31 cellular contexts compared by ENCODE assay signal in the genomic region with DNA sequence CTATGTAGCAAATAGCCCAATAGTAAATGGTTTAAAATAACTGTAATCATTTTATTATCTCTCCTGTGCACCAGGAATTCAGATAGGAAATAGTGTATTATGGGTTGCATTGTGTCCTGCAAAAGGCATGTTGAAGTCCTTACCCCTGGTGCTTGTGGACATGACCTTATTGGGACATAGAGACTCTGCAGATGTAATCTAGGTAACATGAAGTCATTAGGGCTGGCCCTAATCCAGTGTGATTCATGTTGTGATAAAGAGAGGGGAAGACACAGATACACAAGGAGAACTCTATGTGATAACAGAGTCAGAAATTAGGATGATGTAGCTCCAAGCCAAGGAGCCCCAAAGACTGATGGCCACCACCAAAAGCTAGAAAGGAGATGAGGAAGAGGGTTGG.
"Had no signal": no experiment of that assay in that cellular context is flagged by ENCODE, and none has a peak within 500 bp of the region (broad histone marks: within the 10 kb centered on the region; RNA-seq: fewer than 3 reads in every experiment).

No MANE protein-coding gene starts in this region.

- H3K9me3 ChIP-seq: body of pancreas, breast epithelium, colonic mucosa, gastrocnemius medialis had no signal

- H3K4me3 Mint-ChIP-seq: activated CD4-positive, alpha-beta memory T cell treated with anti-CD3 and anti-CD28 coated beads, Interleukin-2, amount 10 ng/mL, durations not matched to agents 7 days and 5 days; activated CD4-positive, alpha-beta T cell treated with anti-CD3 and anti-CD28 coated beads for 36 hours; activated CD4-positive, alpha-beta T cell treated with anti-CD3 and anti-CD28 coated beads, Interleukin-2, amount 10 ng/mL, durations not matched to agents 7 days and 5 days; activated naive CD4-positive, alpha-beta T cell treated with anti-CD3 and anti-CD28 coated beads, Interleukin-2, amount 10 ng/mL, durations not matched to agents 7 days and 5 days; activated naive CD8-positive, alpha-beta T cell treated with anti-CD3 and anti-CD28 coated beads, Interleukin-2, amount 10 ng/mL, durations not matched to agents 7 days and 5 days; activated T-cell treated with anti-CD3 and anti-CD28 coated beads, Interleukin-2, amount 50 U/mL, for 24 hours; activated T-cell treated with anti-CD3 and anti-CD28 coated beads, Interleukin-2, amount 50 U/mL, for 72 hours; endodermal cell; T-cell; T-helper 1 cell treated with Interleukin-12 subunit alpha and Interleukin-12 subunit beta and Interleukin-4 antibody, amounts not matched to agents 30 μg/mL and 1 μg/mL, for 36 hours; T-helper 2 cell treated with Interferon-gamma antibody and Interleukin-4, amounts not matched to agents 5 μg/mL and 100 μg/mL, for 36 hours had no signal

- H3K4me3 ChIP-seq: body of pancreas, breast epithelium, cardiac muscle cell, colonic mucosa, gastrocnemius medialis had no signal

- H3K9me3 Mint-ChIP-seq: endodermal cell had no signal

- H3K36me3 Mint-ChIP-seq: activated naive CD4-positive, alpha-beta T cell treated with anti-CD3 and anti-CD28 coated beads, Interleukin-2, amount 10 ng/mL, durations not matched to agents 7 days and 5 days; activated naive CD8-positive, alpha-beta T cell treated with anti-CD3 and anti-CD28 coated beads, Interleukin-2, amount 10 ng/mL, durations not matched to agents 7 days and 5 days; T-cell had no signal

- H3K27ac Mint-ChIP-seq: activated CD4-positive, alpha-beta memory T cell treated with anti-CD3 and anti-CD28 coated beads, Interleukin-2, amount 10 ng/mL, durations not matched to agents 7 days and 5 days; activated CD4-positive, alpha-beta T cell treated with anti-CD3 and anti-CD28 coated beads for 36 hours; activated CD4-positive, alpha-beta T cell treated with anti-CD3 and anti-CD28 coated beads, Interleukin-2, amount 10 ng/mL, durations not matched to agents 7 days and 5 days; activated naive CD4-positive, alpha-beta T cell treated with anti-CD3 and anti-CD28 coated beads, Interleukin-2, amount 10 ng/mL, durations not matched to agents 7 days and 5 days; activated naive CD4-positive, alpha-beta T cell treated with anti-CD3 and anti-CD28 coated beads, Interleukin-2, amount 50 U/mL, for 72 hours; activated naive CD8-positive, alpha-beta T cell treated with anti-CD3 and anti-CD28 coated beads, Interleukin-2, amount 10 ng/mL, durations not matched to agents 7 days and 5 days; activated T-cell treated with anti-CD3 and anti-CD28 coated beads, Interleukin-2, amount 50 U/mL, for 24 hours; activated T-cell treated with anti-CD3 and anti-CD28 coated beads, Interleukin-2, amount 50 U/mL, for 72 hours; endodermal cell; T-cell; T-helper 1 cell treated with Interleukin-12 subunit alpha and Interleukin-12 subunit beta and Interleukin-4 antibody, amounts not matched to agents 30 μg/mL and 1 μg/mL, for 36 hours; T-helper 2 cell treated with Interferon-gamma antibody and Interleukin-4, amounts not matched to agents 5 μg/mL and 100 μg/mL, for 36 hours had no signal

- H3K36me3 ChIP-seq: breast epithelium, cardiac muscle cell, colonic mucosa, gastrocnemius medialis had no signal

- H3K27me3 ChIP-seq: body of pancreas, breast epithelium, cardiac muscle cell, colonic mucosa, foreskin keratinocyte, gastrocnemius medialis had no signal

- H3K4me1 ChIP-seq: body of pancreas, breast epithelium, colonic mucosa, foreskin keratinocyte, gastrocnemius medialis had no signal

- H3K4me1 Mint-ChIP-seq: activated CD4-positive, alpha-beta memory T cell treated with anti-CD3 and anti-CD28 coated beads, Interleukin-2, amount 10 ng/mL, durations not matched to agents 7 days and 5 days; activated CD4-positive, alpha-beta T cell treated with anti-CD3 and anti-CD28 coated beads for 36 hours; activated CD4-positive, alpha-beta T cell treated with anti-CD3 and anti-CD28 coated beads, Interleukin-2, amount 10 ng/mL, durations not matched to agents 7 days and 5 days; activated naive CD4-positive, alpha-beta T cell treated with anti-CD3 and anti-CD28 coated beads, Interleukin-2, amount 10 ng/mL, durations not matched to agents 7 days and 5 days; activated naive CD8-positive, alpha-beta T cell treated with anti-CD3 and anti-CD28 coated beads, Interleukin-2, amount 10 ng/mL, durations not matched to agents 7 days and 5 days; endodermal cell; T-cell had no signal

- DNase-seq: activated CD4-positive, alpha-beta memory T cell treated with anti-CD3 and anti-CD28 coated beads, Interleukin-2, amount 10 ng/mL, durations not matched to agents 7 days and 5 days; activated CD4-positive, alpha-beta T cell treated with anti-CD3 and anti-CD28 coated beads for 36 hours; activated CD4-positive, alpha-beta T cell treated with anti-CD3 and anti-CD28 coated beads, Interleukin-2, amount 10 ng/mL, durations not matched to agents 7 days and 5 days; activated CD4-positive, alpha-beta T cell treated with anti-CD3 and anti-CD28 coated beads, Interleukin-2, amount 50 U/mL, for 4 hours; activated CD4-positive, CD25-positive, alpha-beta regulatory T cell; activated CD4-positive, CD25-positive, alpha-beta regulatory T cell treated with anti-CD3 and anti-CD28 coated beads, Interleukin-2, amount 50 U/mL, for 72 hours; activated CD8-positive, alpha-beta memory T cell treated with anti-CD3 and anti-CD28 coated beads, Interleukin-2, amount 50 U/mL, for 48 hours; activated gamma-delta T cell; activated naive CD4-positive, alpha-beta T cell; activated naive CD4-positive, alpha-beta T cell treated with anti-CD3 and anti-CD28 coated beads, Interleukin-2, amount 10 ng/mL, durations not matched to agents 7 days and 5 days; activated naive CD8-positive, alpha-beta T cell treated with anti-CD3 and anti-CD28 coated beads, Interleukin-2, amount 10 ng/mL, durations not matched to agents 7 days and 5 days; activated T-cell treated with anti-CD3 and anti-CD28 coated beads for 4 hours; activated T-cell treated with anti-CD3 and anti-CD28 coated beads, Interleukin-2, amount 50 U/mL, for 24 hours; activated T-cell treated with anti-CD3 and anti-CD28 coated beads, Interleukin-2, amount 50 U/mL, for 72 hours; body of pancreas; central memory CD4-positive, alpha-beta T cell; cerebellar nuclear complex; colonic mucosa; effector memory CD4-positive, alpha-beta T cell; endodermal cell; foreskin keratinocyte; gastrocnemius medialis; glutamatergic neuron; SW 1271; T-cell; T1000 had no signal

- H3K27ac ChIP-seq: body of pancreas, breast epithelium, cardiac muscle cell, colonic mucosa, foreskin keratinocyte, gastrocnemius medialis had no signal

- H3K27me3 Mint-ChIP-seq: activated CD4-positive, alpha-beta memory T cell treated with anti-CD3 and anti-CD28 coated beads, Interleukin-2, amount 10 ng/mL, durations not matched to agents 7 days and 5 days; activated CD4-positive, alpha-beta T cell treated with anti-CD3 and anti-CD28 coated beads for 36 hours; activated CD4-positive, alpha-beta T cell treated with anti-CD3 and anti-CD28 coated beads, Interleukin-2, amount 10 ng/mL, durations not matched to agents 7 days and 5 days; activated naive CD4-positive, alpha-beta T cell treated with anti-CD3 and anti-CD28 coated beads, Interleukin-2, amount 10 ng/mL, durations not matched to agents 7 days and 5 days; activated naive CD8-positive, alpha-beta T cell treated with anti-CD3 and anti-CD28 coated beads, Interleukin-2, amount 10 ng/mL, durations not matched to agents 7 days and 5 days; activated T-cell treated with anti-CD3 and anti-CD28 coated beads, Interleukin-2, amount 50 U/mL, for 24 hours; T-cell had no signal
